Comparison of ENCODE assay signal across 31 cellular contexts in the genomic region with DNA sequence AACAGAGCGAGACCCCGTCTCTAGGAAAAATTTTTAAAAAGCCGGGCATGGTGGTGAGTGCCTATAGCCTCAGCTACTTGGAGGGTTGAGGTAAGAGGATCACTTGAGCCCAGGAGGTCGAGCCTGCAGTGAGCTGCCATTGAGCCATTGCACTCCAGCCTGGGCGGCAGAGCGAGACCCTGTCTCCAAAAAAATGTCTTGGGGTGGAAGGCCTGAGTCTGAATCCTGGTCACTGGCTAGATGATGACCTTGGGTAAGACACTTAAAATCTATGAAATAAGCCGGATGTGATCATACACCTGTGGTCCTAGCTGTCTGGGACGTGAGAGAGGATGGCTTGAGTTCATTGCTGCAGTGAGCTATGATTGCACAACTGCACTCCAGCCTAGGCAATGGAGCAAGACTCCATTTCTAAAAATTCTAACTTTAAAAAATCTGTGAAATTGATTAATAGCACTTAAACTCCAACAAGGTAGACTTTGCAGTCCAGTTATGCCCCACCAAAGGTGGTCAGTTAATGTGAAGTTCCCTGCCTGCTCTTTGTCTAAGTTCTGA.
"Had no signal": no experiment of that assay in that cellular context is flagged by ENCODE, and none has a peak within 500 bp of the region (broad histone marks: within the 10 kb centered on the region; RNA-seq: fewer than 3 reads in every experiment).

No MANE protein-coding gene starts in this region.

- H3K9me3 ChIP-seq: ovary, psoas muscle, spleen, stomach, thoracic aorta, thyroid gland, tibial nerve, upper lobe of left lung, vagina had no signal

- H3K4me2 ChIP-seq: neural progenitor cell, smooth muscle cell had no signal

- H3K79me2 ChIP-seq: parathyroid adenoma had no signal

- H3K36me3 ChIP-seq: neural progenitor cell, ovary, spleen, stomach, thoracic aorta, thyroid gland, tibial nerve, upper lobe of left lung, vagina had no signal

- H2AFZ ChIP-seq: neural progenitor cell, parathyroid adenoma had no signal

- H3K9ac ChIP-seq: neural progenitor cell, parathyroid adenoma had no signal

- FAIRE-seq: urothelium cell line had no signal

- H3K27ac Mint-ChIP-seq: naive thymus-derived CD4-positive, alpha-beta T cell; natural killer cell; neural progenitor cell; progenitor cell of endocrine pancreas; stimulated activated effector memory CD8-positive, alpha-beta T cell treated with anti-CD3 and anti-CD28 coated beads, Interleukin-12 subunit alpha, Interleukin-12 subunit beta, amount 100 ng/mL, for 72 hours; stimulated activated naive B cell treated with anti-CD40 and anti-IgM and Interleukin-4, amounts not matched to agents 10 μg/mL and 1 μg/mL and 100 μg/mL, for 72 hours; stimulated activated naive CD8-positive, alpha-beta T cell treated with anti-CD3 and anti-CD28 coated beads, Interleukin-15, Interleukin-2, amounts not matched to agents 100 ng/mL and 50 ng/mL, for 24 hours had no signal

- H3K4me1 ChIP-seq: neural progenitor cell, parathyroid adenoma, tibial nerve, upper lobe of left lung, vagina had no signal

- H3K4me3 Mint-ChIP-seq: naive thymus-derived CD4-positive, alpha-beta T cell; natural killer cell; nephron; neural progenitor cell; stimulated activated effector memory CD8-positive, alpha-beta T cell treated with anti-CD3 and anti-CD28 coated beads, Interleukin-12 subunit alpha, Interleukin-12 subunit beta, amount 100 ng/mL, for 72 hours; stimulated activated naive B cell treated with anti-CD40 and anti-IgM and Interleukin-4, amounts not matched to agents 10 μg/mL and 1 μg/mL and 100 μg/mL, for 72 hours; stimulated activated naive CD8-positive, alpha-beta T cell treated with anti-CD3 and anti-CD28 coated beads, Interleukin-15, Interleukin-2, amounts not matched to agents 100 ng/mL and 50 ng/mL, for 24 hours had no signal

- H3K9me3 Mint-ChIP-seq: naive thymus-derived CD4-positive, alpha-beta T cell; natural killer cell; nephron; neural progenitor cell; stimulated activated effector memory CD8-positive, alpha-beta T cell treated with anti-CD3 and anti-CD28 coated beads, Interleukin-12 subunit alpha, Interleukin-12 subunit beta, amount 100 ng/mL, for 72 hours; stimulated activated naive B cell treated with anti-CD40 and anti-IgM and Interleukin-4, amounts not matched to agents 10 μg/mL and 1 μg/mL and 100 μg/mL, for 72 hours; stimulated activated naive CD8-positive, alpha-beta T cell treated with anti-CD3 and anti-CD28 coated beads, Interleukin-15, Interleukin-2, amounts not matched to agents 100 ng/mL and 50 ng/mL, for 24 hours had no signal

- H3K27ac ChIP-seq: neural progenitor cell, ovary, parathyroid adenoma, psoas muscle, skin epidermis, spleen, stomach, thoracic aorta, thyroid gland, tibial nerve, upper lobe of left lung, vagina had no signal

- H3K36me3 Mint-ChIP-seq: naive thymus-derived CD4-positive, alpha-beta T cell; natural killer cell; neural progenitor cell; stimulated activated effector memory CD8-positive, alpha-beta T cell treated with anti-CD3 and anti-CD28 coated beads, Interleukin-12 subunit alpha, Interleukin-12 subunit beta, amount 100 ng/mL, for 72 hours; stimulated activated naive B cell treated with anti-CD40 and anti-IgM and Interleukin-4, amounts not matched to agents 10 μg/mL and 1 μg/mL and 100 μg/mL, for 72 hours had no signal

- ATAC-seq: naive thymus-derived CD4-positive, alpha-beta T cell; natural killer cell; psoas muscle; right cardiac atrium; sciatic nerve; stimulated activated effector memory CD8-positive, alpha-beta T cell treated with anti-CD3 and anti-CD28 coated beads, Interleukin-12 subunit alpha, Interleukin-12 subunit beta, amount 100 ng/mL, for 72 hours; stimulated activated naive B cell treated with anti-CD40 and anti-IgM and Interleukin-4, amounts not matched to agents 10 μg/mL and 1 μg/mL and 100 μg/mL, for 72 hours had no signal

- H3K27me3 Mint-ChIP-seq: progenitor cell of endocrine pancreas had no signal

- H3K27me3 ChIP-seq: neural progenitor cell, ovary, spleen, stomach, thyroid gland, tibial nerve, upper lobe of left lung, vagina had no signal

- DNase-seq: naive thymus-derived CD4-positive, alpha-beta T cell; natural killer cell; occipital lobe; ovary; posterior cingulate gyrus; psoas muscle; right cardiac atrium; spleen; stimulated activated CD4-positive, alpha-beta T cell treated with anti-CD3 and anti-CD28 coated beads, Interleukin-12 subunit alpha, Interleukin-12 subunit beta, amount 100 ng/mL, for 4 hours; stimulated activated CD4-positive, alpha-beta T cell treated with anti-CD3 and anti-CD28 coated beads, Interleukin-1b, Interleukin-23, amount 100 ng/mL, for 48 hours; stimulated activated CD4-positive, alpha-beta T cell treated with anti-CD3 and anti-CD28 coated beads, Interleukin-4, amount 100 ng/mL, for 1 hour; stimulated activated CD4-positive, alpha-beta T cell treated with anti-CD3 and anti-CD28 coated beads, Interleukin-4, amount 100 ng/mL, for 4 hours; stimulated activated naive B cell treated with anti-CD40 and anti-IgM and Interleukin-4, amounts not matched to agents 10 μg/mL and 1 μg/mL and 100 μg/mL, for 72 hours; stimulated activated naive CD4-positive, alpha-beta T cell treated with Interleukin-2 at 50 U/mL for 16 hours; stomach; thyroid gland; trophoblast cell; upper lobe of left lung had no signal

- H3K4me3 ChIP-seq: neural progenitor cell, ovary, psoas muscle, skin epidermis, smooth muscle cell, spleen, stomach, thoracic aorta, thyroid gland, tibial nerve, upper lobe of left lung, vagina had no signal

- H3K4me1 Mint-ChIP-seq: neural progenitor cell; stimulated activated effector memory CD8-positive, alpha-beta T cell treated with anti-CD3 and anti-CD28 coated beads, Interleukin-12 subunit alpha, Interleukin-12 subunit beta, amount 100 ng/mL, for 72 hours had no signal
